Comparison of ENCODE assay signal across 1 cellular context in the genomic region with DNA sequence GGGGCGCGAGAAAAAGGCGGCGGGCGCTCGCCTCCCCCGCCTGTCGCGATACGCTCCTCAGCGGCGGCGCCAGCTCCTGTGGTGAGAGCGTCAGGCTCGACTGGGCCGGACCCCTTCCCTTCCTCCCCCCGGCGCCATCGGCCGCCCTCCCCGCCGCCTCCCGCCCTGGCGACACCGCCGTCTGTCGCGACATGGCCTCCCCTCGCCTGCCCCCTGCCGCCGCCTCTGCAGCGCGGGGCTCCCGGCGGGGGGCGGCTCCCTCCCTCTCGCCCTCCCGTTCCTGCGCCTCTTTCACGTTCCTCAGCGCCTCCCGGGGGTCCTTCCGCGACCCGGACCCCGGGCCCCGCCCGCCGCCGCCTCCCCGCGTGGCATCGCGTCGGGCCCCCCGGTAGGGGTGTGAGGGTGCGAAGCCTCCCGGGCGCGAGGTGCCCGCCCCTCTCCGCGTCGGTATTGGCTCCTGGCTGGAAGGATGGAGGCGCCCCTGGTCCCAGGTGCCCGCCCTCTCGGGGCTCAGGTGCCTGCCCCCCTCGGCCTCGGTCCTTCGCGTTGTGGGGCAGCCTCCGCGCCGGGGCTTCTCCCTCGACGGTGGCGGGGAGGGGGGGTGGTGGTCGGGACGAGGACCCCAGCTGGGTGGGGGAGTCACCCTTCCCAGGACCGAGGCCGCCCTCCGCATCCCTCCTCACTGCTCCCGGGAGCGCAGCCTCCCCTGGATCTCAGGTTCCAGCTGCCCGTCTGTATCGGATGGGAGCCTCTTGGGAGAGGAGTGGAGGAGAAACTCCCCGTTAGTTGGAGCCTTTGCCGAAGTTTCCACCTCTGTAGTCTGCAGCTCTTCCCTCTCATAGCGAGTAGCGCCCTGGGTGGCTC.
TF ChIP-seq lines count a peak whose summit lies in the region.

No MANE protein-coding gene starts in this region.

TF ChIP-seq in K562, 482 proteins besides CTCF, POLR2A, EP300 and RAD21 (continued from another document and continues in another):
- TF ChIP-seq, protein P1, sequence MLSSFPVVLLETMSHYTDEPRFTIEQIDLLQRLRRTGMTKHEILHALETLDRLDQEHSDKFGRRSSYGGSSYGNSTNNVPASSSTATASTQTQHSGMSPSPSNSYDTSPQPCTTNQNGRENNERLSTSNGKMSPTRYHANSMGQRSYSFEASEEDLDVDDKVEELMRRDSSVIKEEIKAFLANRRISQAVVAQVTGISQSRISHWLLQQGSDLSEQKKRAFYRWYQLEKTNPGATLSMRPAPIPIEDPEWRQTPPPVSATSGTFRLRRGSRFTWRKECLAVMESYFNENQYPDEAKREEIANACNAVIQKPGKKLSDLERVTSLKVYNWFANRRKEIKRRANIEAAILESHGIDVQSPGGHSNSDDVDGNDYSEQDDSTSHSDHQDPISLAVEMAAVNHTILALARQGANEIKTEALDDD (IDR thresholded peaks at IDR 0.05) = no peak
- TF ChIP-seq ZNF77 (CRISPR knock-in tag; IDR thresholded peaks at IDR 0.05) (no peak), HMGXB4 (CRISPR knock-in tag; IDR thresholded peaks at IDR 0.05) (0 out of 2 replicates have a peak, but pooled peaks have one; percentile 4), TBL1XR1 (IDR thresholded peaks at IDR 0.05; ENCODE audit: low read length in 2 of 2) (no peak), ZNF766 (CRISPR knock-in tag; conservative IDR thresholded peaks at IDR 0.05) (no peak), ZNF444 (CRISPR knock-in tag; IDR thresholded peaks at IDR 0.05) (no peak), DPF2 (IDR thresholded peaks at IDR 0.05) (no peak; the same call in 1 of the 2 replicates), AFF4 (CRISPR knock-in tag; IDR thresholded peaks at IDR 0.05) (0 out of 2 replicates have a peak, but pooled peaks have one; percentile 68), PCBP1 (IDR thresholded peaks at IDR 0.05; ENCODE audit: low read depth, low read length, poor library complexity, severe bottlenecking) (no peak), ZFPM2 (CRISPR knock-in tag; IDR thresholded peaks at IDR 0.05) (no peak), MXI1 (IDR thresholded peaks at IDR 0.05; ENCODE audit: low read depth, low read length) (no peak), EGR1 (conservative IDR thresholded peaks at IDR 0.05) (0 out of 2 replicates have a peak, but pooled peaks have one; percentile 35), TCF15 (CRISPR knock-in tag; IDR thresholded peaks at IDR 0.05) (no peak), BRD4 (IDR thresholded peaks at IDR 0.05) (peak; percentile 95), ZNF133 (CRISPR knock-in tag; IDR thresholded peaks at IDR 0.05) (no peak), KLF13 (tag; IDR thresholded peaks at IDR 0.05; ENCODE audit: borderline replicate concordance, low read depth) (no peak), DNMT1 (IDR thresholded peaks at IDR 0.05) (no peak), KDM2B (CRISPR knock-in tag; IDR thresholded peaks at IDR 0.05) (no peak), TFE3 (CRISPR knock-in tag; IDR thresholded peaks at IDR 0.05) (no peak), NFATC3 (IDR thresholded peaks at IDR 0.05) (no peak)
- TF ChIP-seq, protein P2, sequence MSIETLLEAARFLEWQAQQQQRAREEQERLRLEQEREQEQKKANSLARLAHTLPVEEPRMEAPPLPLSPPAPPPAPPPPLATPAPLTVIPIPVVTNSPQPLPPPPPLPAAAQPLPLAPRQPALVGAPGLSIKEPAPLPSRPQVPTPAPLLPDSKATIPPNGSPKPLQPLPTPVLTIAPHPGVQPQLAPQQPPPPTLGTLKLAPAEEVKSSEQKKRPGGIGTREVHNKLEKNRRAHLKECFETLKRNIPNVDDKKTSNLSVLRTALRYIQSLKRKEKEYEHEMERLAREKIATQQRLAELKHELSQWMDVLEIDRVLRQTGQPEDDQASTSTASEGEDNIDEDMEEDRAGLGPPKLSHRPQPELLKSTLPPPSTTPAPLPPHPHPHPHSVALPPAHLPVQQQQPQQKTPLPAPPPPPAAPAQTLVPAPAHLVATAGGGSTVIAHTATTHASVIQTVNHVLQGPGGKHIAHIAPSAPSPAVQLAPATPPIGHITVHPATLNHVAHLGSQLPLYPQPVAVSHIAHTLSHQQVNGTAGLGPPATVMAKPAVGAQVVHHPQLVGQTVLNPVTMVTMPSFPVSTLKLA (conservative IDR thresholded peaks at IDR 0.05) = no peak
- TF ChIP-seq, protein P3, sequence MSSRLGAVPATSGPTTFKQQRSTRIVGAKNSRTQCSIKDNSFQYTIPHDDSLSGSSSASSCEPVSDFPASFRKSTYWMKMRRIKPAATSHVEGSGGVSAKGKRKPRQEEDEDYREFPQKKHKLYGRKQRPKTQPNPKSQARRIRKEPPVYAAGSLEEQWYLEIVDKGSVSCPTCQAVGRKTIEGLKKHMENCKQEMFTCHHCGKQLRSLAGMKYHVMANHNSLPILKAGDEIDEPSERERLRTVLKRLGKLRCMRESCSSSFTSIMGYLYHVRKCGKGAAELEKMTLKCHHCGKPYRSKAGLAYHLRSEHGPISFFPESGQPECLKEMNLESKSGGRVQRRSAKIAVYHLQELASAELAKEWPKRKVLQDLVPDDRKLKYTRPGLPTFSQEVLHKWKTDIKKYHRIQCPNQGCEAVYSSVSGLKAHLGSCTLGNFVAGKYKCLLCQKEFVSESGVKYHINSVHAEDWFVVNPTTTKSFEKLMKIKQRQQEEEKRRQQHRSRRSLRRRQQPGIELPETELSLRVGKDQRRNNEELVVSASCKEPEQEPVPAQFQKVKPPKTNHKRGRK (tag; IDR thresholded peaks at IDR 0.05) = no peak
- TF ChIP-seq, protein P4, sequence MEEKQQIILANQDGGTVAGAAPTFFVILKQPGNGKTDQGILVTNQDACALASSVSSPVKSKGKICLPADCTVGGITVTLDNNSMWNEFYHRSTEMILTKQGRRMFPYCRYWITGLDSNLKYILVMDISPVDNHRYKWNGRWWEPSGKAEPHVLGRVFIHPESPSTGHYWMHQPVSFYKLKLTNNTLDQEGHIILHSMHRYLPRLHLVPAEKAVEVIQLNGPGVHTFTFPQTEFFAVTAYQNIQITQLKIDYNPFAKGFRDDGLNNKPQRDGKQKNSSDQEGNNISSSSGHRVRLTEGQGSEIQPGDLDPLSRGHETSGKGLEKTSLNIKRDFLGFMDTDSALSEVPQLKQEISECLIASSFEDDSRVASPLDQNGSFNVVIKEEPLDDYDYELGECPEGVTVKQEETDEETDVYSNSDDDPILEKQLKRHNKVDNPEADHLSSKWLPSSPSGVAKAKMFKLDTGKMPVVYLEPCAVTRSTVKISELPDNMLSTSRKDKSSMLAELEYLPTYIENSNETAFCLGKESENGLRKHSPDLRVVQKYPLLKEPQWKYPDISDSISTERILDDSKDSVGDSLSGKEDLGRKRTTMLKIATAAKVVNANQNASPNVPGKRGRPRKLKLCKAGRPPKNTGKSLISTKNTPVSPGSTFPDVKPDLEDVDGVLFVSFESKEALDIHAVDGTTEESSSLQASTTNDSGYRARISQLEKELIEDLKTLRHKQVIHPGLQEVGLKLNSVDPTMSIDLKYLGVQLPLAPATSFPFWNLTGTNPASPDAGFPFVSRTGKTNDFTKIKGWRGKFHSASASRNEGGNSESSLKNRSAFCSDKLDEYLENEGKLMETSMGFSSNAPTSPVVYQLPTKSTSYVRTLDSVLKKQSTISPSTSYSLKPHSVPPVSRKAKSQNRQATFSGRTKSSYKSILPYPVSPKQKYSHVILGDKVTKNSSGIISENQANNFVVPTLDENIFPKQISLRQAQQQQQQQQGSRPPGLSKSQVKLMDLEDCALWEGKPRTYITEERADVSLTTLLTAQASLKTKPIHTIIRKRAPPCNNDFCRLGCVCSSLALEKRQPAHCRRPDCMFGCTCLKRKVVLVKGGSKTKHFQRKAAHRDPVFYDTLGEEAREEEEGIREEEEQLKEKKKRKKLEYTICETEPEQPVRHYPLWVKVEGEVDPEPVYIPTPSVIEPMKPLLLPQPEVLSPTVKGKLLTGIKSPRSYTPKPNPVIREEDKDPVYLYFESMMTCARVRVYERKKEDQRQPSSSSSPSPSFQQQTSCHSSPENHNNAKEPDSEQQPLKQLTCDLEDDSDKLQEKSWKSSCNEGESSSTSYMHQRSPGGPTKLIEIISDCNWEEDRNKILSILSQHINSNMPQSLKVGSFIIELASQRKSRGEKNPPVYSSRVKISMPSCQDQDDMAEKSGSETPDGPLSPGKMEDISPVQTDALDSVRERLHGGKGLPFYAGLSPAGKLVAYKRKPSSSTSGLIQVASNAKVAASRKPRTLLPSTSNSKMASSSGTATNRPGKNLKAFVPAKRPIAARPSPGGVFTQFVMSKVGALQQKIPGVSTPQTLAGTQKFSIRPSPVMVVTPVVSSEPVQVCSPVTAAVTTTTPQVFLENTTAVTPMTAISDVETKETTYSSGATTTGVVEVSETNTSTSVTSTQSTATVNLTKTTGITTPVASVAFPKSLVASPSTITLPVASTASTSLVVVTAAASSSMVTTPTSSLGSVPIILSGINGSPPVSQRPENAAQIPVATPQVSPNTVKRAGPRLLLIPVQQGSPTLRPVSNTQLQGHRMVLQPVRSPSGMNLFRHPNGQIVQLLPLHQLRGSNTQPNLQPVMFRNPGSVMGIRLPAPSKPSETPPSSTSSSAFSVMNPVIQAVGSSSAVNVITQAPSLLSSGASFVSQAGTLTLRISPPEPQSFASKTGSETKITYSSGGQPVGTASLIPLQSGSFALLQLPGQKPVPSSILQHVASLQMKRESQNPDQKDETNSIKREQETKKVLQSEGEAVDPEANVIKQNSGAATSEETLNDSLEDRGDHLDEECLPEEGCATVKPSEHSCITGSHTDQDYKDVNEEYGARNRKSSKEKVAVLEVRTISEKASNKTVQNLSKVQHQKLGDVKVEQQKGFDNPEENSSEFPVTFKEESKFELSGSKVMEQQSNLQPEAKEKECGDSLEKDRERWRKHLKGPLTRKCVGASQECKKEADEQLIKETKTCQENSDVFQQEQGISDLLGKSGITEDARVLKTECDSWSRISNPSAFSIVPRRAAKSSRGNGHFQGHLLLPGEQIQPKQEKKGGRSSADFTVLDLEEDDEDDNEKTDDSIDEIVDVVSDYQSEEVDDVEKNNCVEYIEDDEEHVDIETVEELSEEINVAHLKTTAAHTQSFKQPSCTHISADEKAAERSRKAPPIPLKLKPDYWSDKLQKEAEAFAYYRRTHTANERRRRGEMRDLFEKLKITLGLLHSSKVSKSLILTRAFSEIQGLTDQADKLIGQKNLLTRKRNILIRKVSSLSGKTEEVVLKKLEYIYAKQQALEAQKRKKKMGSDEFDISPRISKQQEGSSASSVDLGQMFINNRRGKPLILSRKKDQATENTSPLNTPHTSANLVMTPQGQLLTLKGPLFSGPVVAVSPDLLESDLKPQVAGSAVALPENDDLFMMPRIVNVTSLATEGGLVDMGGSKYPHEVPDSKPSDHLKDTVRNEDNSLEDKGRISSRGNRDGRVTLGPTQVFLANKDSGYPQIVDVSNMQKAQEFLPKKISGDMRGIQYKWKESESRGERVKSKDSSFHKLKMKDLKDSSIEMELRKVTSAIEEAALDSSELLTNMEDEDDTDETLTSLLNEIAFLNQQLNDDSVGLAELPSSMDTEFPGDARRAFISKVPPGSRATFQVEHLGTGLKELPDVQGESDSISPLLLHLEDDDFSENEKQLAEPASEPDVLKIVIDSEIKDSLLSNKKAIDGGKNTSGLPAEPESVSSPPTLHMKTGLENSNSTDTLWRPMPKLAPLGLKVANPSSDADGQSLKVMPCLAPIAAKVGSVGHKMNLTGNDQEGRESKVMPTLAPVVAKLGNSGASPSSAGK (IDR thresholded peaks at IDR 0.05) = no peak
- TF ChIP-seq, protein P5, sequence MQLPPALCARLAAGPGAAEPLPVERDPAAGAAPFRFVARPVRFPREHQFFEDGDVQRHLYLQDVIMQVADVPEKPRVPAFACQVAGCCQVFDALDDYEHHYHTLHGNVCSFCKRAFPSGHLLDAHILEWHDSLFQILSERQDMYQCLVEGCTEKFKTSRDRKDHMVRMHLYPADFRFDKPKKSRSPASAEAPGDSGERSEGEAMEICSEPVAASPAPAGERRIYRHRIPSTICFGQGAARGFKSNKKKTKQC (CRISPR knock-in tag; IDR thresholded peaks at IDR 0.05) = no peak
